Comparison of ENCODE assay signal across 8 cellular contexts in genomic region chr3:23915537-23916108, GRCh38. TPM values are rescaled to one million over a fixed set of nuclear protein-coding genes. Genes with fewer than 3 reads are reported as not detected.
A peak's percentile ranks its signal among the peaks of the same experiment; 100 is the strongest.
DNase-seq lines count a peak whose midpoint lies in the region; ATAC-seq and TF ChIP-seq lines count a peak whose summit lies in the region.

No MANE protein-coding gene starts in this region.

- no peaks in the 10 kb centered on the region for H3K9me3 Mint-ChIP-seq in chondrocyte (ENCODE audit: low read depth)
- H3K9me3 Mint-ChIP-seq in naive B cell, result no peaks in the 10 kb centered on the region

- H3K27ac Mint-ChIP-seq in chondrocyte (ENCODE audit: unreplicated experiment) (peak overlapping the region; percentile 80), naive B cell (peak overlapping the region in 5 of 6 donors; percentile 30 to 96 (median 67))

- TF ChIP-seq CTCF in GM12875 (IDR thresholded peaks at IDR 0.05; ENCODE audit: borderline replicate concordance, insufficient read depth, low read depth, low read length) (no peak), chondrocyte (IDR thresholded peaks at IDR 0.05) (no peak)

- 43 to 49% methylated on average over 7 of the region's 7 CpGs for WGBS in aorta, 2 donors

- ATAC-seq in naive B cell (ENCODE audit: low read depth in 2 of 2) (no peak), aorta (ENCODE audit: low FRiP score) (no peak), GM18867 (IDR thresholded peaks at IDR 0.05; ENCODE audit: unreplicated experiment) (no peak)

- peaks cover 0 to 8% of the 10 kb centered on the region in 2 donors for H3K4me1 ChIP-seq in aorta (ENCODE audit: control insufficient read depth in 1 of 2, insufficient read depth in 2 of 2, low read length in 2 of 2)

- H3K4me1 Mint-ChIP-seq in chondrocyte (ENCODE audit: low read depth) (peaks cover 56% of the 10 kb centered on the region), naive B cell (peaks cover 29 to 57% (median 45%) of the 10 kb centered on the region in 3 donors)

- H3K36me3 Mint-ChIP-seq in chondrocyte (ENCODE audit: low read depth), result peaks cover 27% of the 10 kb centered on the region
- H3K36me3 Mint-ChIP-seq in naive B cell, result peaks cover 3 to 26% of the 10 kb centered on the region in 2 donors

- H3K27me3 Mint-ChIP-seq in chondrocyte (ENCODE audit: low read depth), result no peaks in the 10 kb centered on the region
- no peaks in the 10 kb centered on the region for H3K27me3 Mint-ChIP-seq in naive B cell

- intact Hi-C loops in aorta (cut with DNase I), result no loop called here

- H3K27ac ChIP-seq in aorta (ENCODE audit: low read depth in 1 of 2, low read length in 2 of 2), result no peak overlapping the region

- H3K27me3 ChIP-seq in aorta (ENCODE audit: control insufficient read depth in 1 of 2, insufficient read depth in 2 of 2, low read length in 1 of 2), result no peaks in the 10 kb centered on the region

- H3K4me3 ChIP-seq in GM12875 (ENCODE audit: low read depth, low read length), result peak overlapping the region; percentile 28
- peak overlapping the region in 1 of 2 donors; percentile 83 for H3K4me3 ChIP-seq in aorta (ENCODE audit: low read length in 2 of 2)

- peaks cover 0 to 4% of the 10 kb centered on the region in 2 donors for H3K36me3 ChIP-seq in aorta (ENCODE audit: control insufficient read depth in 1 of 2, insufficient read depth in 2 of 2, low read length in 1 of 2)

- DNase-seq in NCI-H82 (lab: John Stamatoyannopoulos, UW), result peak; percentile 61
- no peak for DNase-seq in chondrocyte (ENCODE audit: low spot score)
- DNase-seq in naive B cell, result no peak
- no peak for DNase-seq in aorta
- no peak for DNase-seq in mesenteric fat pad (ENCODE audit: low spot score)
- no peak for DNase-seq in NAMALWA (ENCODE audit: low spot score)

- H3K9me3 ChIP-seq in aorta (ENCODE audit: control insufficient read depth, low read length), result no peaks in the 10 kb centered on the region

- peak overlapping the region; percentile 99 for H3K4me3 Mint-ChIP-seq in chondrocyte (ENCODE audit: unreplicated experiment)
- H3K4me3 Mint-ChIP-seq in naive B cell, result peak overlapping the region; percentile 55 to 100 (median 99)

RNA-seq across cellular contexts. Expression of gene NKIRAS1, which starts 1.2 kb away (rescaled TPM):
- total RNA-seq in chondrocyte, result 13.2 to 15.5 TPM (median 13.6 TPM) in 3 replicates
- 1 to 10 TPM; 5.2 to 7.9 (median 6.2) TPM for polyA plus RNA-seq in naive B cell (ENCODE audit: low read depth in 6 of 6)
- total RNA-seq in aorta, result 10 to 100 TPM; 10.9 to 11.9 TPM
- polyA plus RNA-seq in aorta, result 10 to 100 TPM; 14.8 to 17.8 TPM
- 15.7 TPM for total RNA-seq in mesenteric fat pad

RNA-seq across cellular contexts. Expression of gene RPL15, which starts 1.3 kb away (rescaled TPM):
- total RNA-seq in chondrocyte (1,295 to 1,411 TPM (median 1,362 TPM) in 3 replicates), aorta (1,000 to 10,000 TPM; 1,314 to 1,433 TPM), mesenteric fat pad (1,360 TPM)
- polyA plus RNA-seq in naive B cell (ENCODE audit: low read depth in 6 of 6) (1,000 to 10,000 TPM; 5,343 to 7,068 (median 5,837) TPM), aorta (1,000 to 10,000 TPM; 3,412 to 5,106 TPM)

RNA-seq across cellular contexts. Expression of gene NR1D2, which starts 29.5 kb away (rescaled TPM):
- 14.7 to 19.8 TPM (median 19.6 TPM) in 3 replicates for total RNA-seq in chondrocyte
- 10 to 100 TPM; 14.1 to 55.0 (median 39.2) TPM for polyA plus RNA-seq in naive B cell (ENCODE audit: low read depth in 6 of 6)
- 10 to 100 TPM; 26.9 to 61.1 TPM for total RNA-seq in aorta
- 10 to 100 TPM; 16.3 to 18.4 TPM for polyA plus RNA-seq in aorta
- 19.4 TPM for total RNA-seq in mesenteric fat pad
